ENCODE assay signal across 17 cellular contexts in genomic region chr4:93334003-93334402, GRCh38.
DNase-seq lines count a peak whose midpoint lies in the region; ATAC-seq lines count a peak whose summit lies in the region.
"Had no signal": no experiment of that assay in that cellular context is flagged by ENCODE, and none has a peak within 500 bp of the region (broad histone marks: within the 10 kb centered on the region; RNA-seq: fewer than 3 reads in every experiment).

No MANE protein-coding gene starts in this region.

- no peaks in the 10 kb centered on the region for H3K36me3 Mint-ChIP-seq in activated T-helper 1 cell treated with anti-CD3 and anti-CD28 coated beads, Interleukin-12 subunit alpha, Interleukin-12 subunit beta, Interleukin-2, Interleukin-4 antibody, amounts not matched to agents 30 ng/mL and 10 ng/mL and 1 ng/mL, durations not matched to agents 14 hours and 24 hours and 36 hours (ENCODE audit: low read depth)

- H3K27ac ChIP-seq in right cardiac atrium (ENCODE audit: low read length) = no peak overlapping the region
- H3K27ac ChIP-seq: parathyroid adenoma had no signal

- intact Hi-C loops in activated T-helper 1 cell treated with anti-CD3 and anti-CD28 coated beads, Interleukin-12 subunit alpha, Interleukin-12 subunit beta, Interleukin-2, Interleukin-4 antibody, amounts not matched to agents 30 ng/mL and 10 ng/mL and 1 ng/mL, durations not matched to agents 14 hours and 24 hours and 36 hours (cut with micrococcal nuclease) = no loop called here
- intact Hi-C loops in right cardiac atrium (cut with DNase I) = no loop called here

- ATAC-seq in GM18508 (IDR thresholded peaks at IDR 0.05; ENCODE audit: insufficient read depth, unreplicated experiment) (peak; percentile 80), GM21381 (IDR thresholded peaks at IDR 0.05; ENCODE audit: unreplicated experiment) (peak; percentile 57), HG03025 (IDR thresholded peaks at IDR 0.05; ENCODE audit: low FRiP score, unreplicated experiment) (peak; percentile 90), right cardiac atrium (no peak)
- ATAC-seq: activated CD8-positive, alpha-beta T cell treated with anti-CD3 and anti-CD28 coated beads for 36 hours; left ventricle myocardium superior had no signal

- H3K4me3 ChIP-seq in right cardiac atrium (ENCODE audit: low read length) = no peak overlapping the region

- no peaks in the 10 kb centered on the region for H3K27me3 ChIP-seq in right cardiac atrium (ENCODE audit: control insufficient read depth, insufficient read depth)

- no peaks in the 10 kb centered on the region for H3K9me3 ChIP-seq in right cardiac atrium (ENCODE audit: control insufficient read depth, low read length)

- H3K4me1 Mint-ChIP-seq in activated T-helper 1 cell treated with anti-CD3 and anti-CD28 coated beads, Interleukin-12 subunit alpha, Interleukin-12 subunit beta, Interleukin-2, Interleukin-4 antibody, amounts not matched to agents 30 ng/mL and 10 ng/mL and 1 ng/mL, durations not matched to agents 14 hours and 24 hours and 36 hours (ENCODE audit: low read depth) = no peaks in the 10 kb centered on the region
- H3K4me1 Mint-ChIP-seq: B cell had no signal

- no peak overlapping the region for H3K27ac Mint-ChIP-seq in activated T-helper 1 cell treated with anti-CD3 and anti-CD28 coated beads, Interleukin-12 subunit alpha, Interleukin-12 subunit beta, Interleukin-2, Interleukin-4 antibody, amounts not matched to agents 30 ng/mL and 10 ng/mL and 1 ng/mL, durations not matched to agents 14 hours and 24 hours and 36 hours
- H3K27ac Mint-ChIP-seq: activated CD8-positive, alpha-beta T cell treated with anti-CD3 and anti-CD28 coated beads for 36 hours; B cell; dendritic cell treated with granulocyte-macrophage colony-stimulating factor and Interleukin-4, amounts not matched to agents 40 ng/mL and 50 ng/mL, for 4 days had no signal

- DNase-seq in NCI-H1694 treated with DMSO at 0.1 percent for 48 hours (lab: John Stamatoyannopoulos, UW) = peak; percentile 86
- no peak for DNase-seq in DMS53 treated with DMSO at 0.1 percent for 48 hours (lab: John Stamatoyannopoulos, UW; ENCODE audit: unreplicated experiment)
- DNase-seq in activated T-helper 1 cell treated with anti-CD3 and anti-CD28 coated beads, Interleukin-12 subunit alpha, Interleukin-12 subunit beta, Interleukin-2, Interleukin-4 antibody, amounts not matched to agents 30 ng/mL and 10 ng/mL and 1 ng/mL, durations not matched to agents 14 hours and 24 hours and 36 hours (ENCODE audit: low spot score) = no peak
- no peak for DNase-seq in right cardiac atrium
- DNase-seq in HUDEP-2 (lab: John Stamatoyannopoulos, UW; ENCODE audit: unreplicated experiment in 76 of 76) = no peak
- DNase-seq: activated CD8-positive, alpha-beta T cell treated with anti-CD3 and anti-CD28 coated beads for 36 hours; KG1; left ventricle myocardium superior; NCI-H510A treated with DMSO at 0.1 percent for 48 hours; stimulated activated CD4-positive, alpha-beta T cell treated with anti-CD3 and anti-CD28 coated beads, Interleukin-4, amount 100 ng/mL, for 1 hour; T-helper 1 cell had no signal

- no peaks in the 10 kb centered on the region for H3K4me1 ChIP-seq in right cardiac atrium (ENCODE audit: control insufficient read depth, insufficient read depth, low read length)
- H3K4me1 ChIP-seq: parathyroid adenoma had no signal

- 42% methylated on average over 3 of the region's 3 CpGs for WGBS in right cardiac atrium

- no peaks in the 10 kb centered on the region for H3K27me3 Mint-ChIP-seq in activated T-helper 1 cell treated with anti-CD3 and anti-CD28 coated beads, Interleukin-12 subunit alpha, Interleukin-12 subunit beta, Interleukin-2, Interleukin-4 antibody, amounts not matched to agents 30 ng/mL and 10 ng/mL and 1 ng/mL, durations not matched to agents 14 hours and 24 hours and 36 hours (ENCODE audit: insufficient read depth)
- H3K27me3 Mint-ChIP-seq: activated CD8-positive, alpha-beta T cell treated with anti-CD3 and anti-CD28 coated beads for 36 hours; B cell; dendritic cell treated with granulocyte-macrophage colony-stimulating factor and Interleukin-4, amounts not matched to agents 40 ng/mL and 50 ng/mL, for 4 days had no signal

- no peaks in the 10 kb centered on the region for H3K9me3 Mint-ChIP-seq in activated T-helper 1 cell treated with anti-CD3 and anti-CD28 coated beads, Interleukin-12 subunit alpha, Interleukin-12 subunit beta, Interleukin-2, Interleukin-4 antibody, amounts not matched to agents 30 ng/mL and 10 ng/mL and 1 ng/mL, durations not matched to agents 14 hours and 24 hours and 36 hours
- H3K9me3 Mint-ChIP-seq: activated CD8-positive, alpha-beta T cell treated with anti-CD3 and anti-CD28 coated beads for 36 hours; dendritic cell treated with granulocyte-macrophage colony-stimulating factor and Interleukin-4, amounts not matched to agents 40 ng/mL and 50 ng/mL, for 4 days had no signal

- no peak overlapping the region for H3K4me3 Mint-ChIP-seq in activated T-helper 1 cell treated with anti-CD3 and anti-CD28 coated beads, Interleukin-12 subunit alpha, Interleukin-12 subunit beta, Interleukin-2, Interleukin-4 antibody, amounts not matched to agents 30 ng/mL and 10 ng/mL and 1 ng/mL, durations not matched to agents 14 hours and 24 hours and 36 hours
- H3K4me3 Mint-ChIP-seq: activated CD8-positive, alpha-beta T cell treated with anti-CD3 and anti-CD28 coated beads for 36 hours; B cell; dendritic cell treated with granulocyte-macrophage colony-stimulating factor and Interleukin-4, amounts not matched to agents 40 ng/mL and 50 ng/mL, for 4 days had no signal

Comparison
In these comparisons a context has a peak if more than half of its experiments do, and no peak if none do; other contexts are left out.
1. ATAC-seq: peak in GM18508 (single experiment), GM21381 (single experiment) and HG03025 (single experiment); none in right cardiac atrium (0 of 2).